Comparison of ENCODE assay signal across 13 cellular contexts in genomic region chr18:49697757-49698595, GRCh38.
A peak's percentile ranks its signal among the peaks of the same experiment; 100 is the strongest.
DNase-seq lines count a peak whose midpoint lies in the region; ATAC-seq and TF ChIP-seq lines count a peak whose summit lies in the region.
"Had no signal": no experiment of that assay in that cellular context is flagged by ENCODE, and none has a peak within 500 bp of the region (broad histone marks: within the 10 kb centered on the region; RNA-seq: fewer than 3 reads in every experiment).

No MANE protein-coding gene starts in this region.

- no peaks in the 10 kb centered on the region for H3K79me2 ChIP-seq in GM23338 (replicated peaks; ENCODE audit: insufficient read depth)
- no peaks in the 10 kb centered on the region for H3K79me2 ChIP-seq in PC-3 (ENCODE audit: low read length)
- H3K79me2 ChIP-seq in neural progenitor cell (ENCODE audit: low read depth): no peaks in the 10 kb centered on the region

- DNase-seq in GM23338 (ENCODE audit: low spot score): peak; percentile 32
- DNase-seq in PC-3: peak; percentile 51
- no peak for DNase-seq in heart right ventricle
- peak; percentile 30 for DNase-seq in neural progenitor cell (ENCODE audit: low spot score)
- no peak for DNase-seq in activated CD4-positive, alpha-beta T cell treated with anti-CD3 and anti-CD28 coated beads, Interleukin-2, amount 10 ng/mL, durations not matched to agents 7 days and 5 days
- DNase-seq: COR-L47; naive thymus-derived CD8-positive, alpha-beta T cell; NCI-H2029 treated with DMSO at 0.1 percent for 48 hours; SHP77; stimulated activated CD4-positive, alpha-beta T cell treated with anti-CD3 and anti-CD28 coated beads, Interleukin-4, amount 100 ng/mL, for 4 hours had no signal

- H3K4me1 ChIP-seq in GM23338 (ENCODE audit: insufficient read depth) (no peaks in the 10 kb centered on the region; the same call in 1 of the 2 replicates), PC-3 (ENCODE audit: insufficient read depth, low read length) (peaks cover 8% of the 10 kb centered on the region), heart right ventricle (peaks cover 0 to 14% (median 3%) of the 10 kb centered on the region in 9 donors), neural progenitor cell (peaks cover 2% of the 10 kb centered on the region)

- TF ChIP-seq CTCF in GM23338 (conservative IDR thresholded peaks at IDR 0.05; ENCODE audit: low read depth in 2 of 2) (peak in 1 of 2 experiments; percentile 56; a peak in 2 of 4 replicates), PC-3 (conservative IDR thresholded peaks at IDR 0.05; ENCODE audit: low read depth, low read length) (no peak), heart right ventricle (IDR thresholded peaks at IDR 0.05) (peak in 2 of 9 donors; percentile 18 to 22), neural progenitor cell (IDR thresholded peaks at IDR 0.05) (no peak)

- no peak overlapping the region for H3K4me3 ChIP-seq in GM23338
- no peak overlapping the region for H3K4me3 ChIP-seq in PC-3 (ENCODE audit: low read length)
- no peak overlapping the region for H3K4me3 ChIP-seq in heart right ventricle
- H3K4me3 ChIP-seq in neural progenitor cell: no peak overlapping the region

- peak overlapping the region; percentile 41 for H3K9ac ChIP-seq in PC-3 (ENCODE audit: low read length)
- H3K9ac ChIP-seq in neural progenitor cell: no peak overlapping the region

- H3K27ac Mint-ChIP-seq in GM23338 (no peak overlapping the region), neural progenitor cell (peak overlapping the region; percentile 96)
- H3K27ac Mint-ChIP-seq in activated CD4-positive, alpha-beta T cell treated with anti-CD3 and anti-CD28 coated beads, Interleukin-2, amount 10 ng/mL, durations not matched to agents 7 days and 5 days: no peak overlapping the region

- 48 to 49% methylated on average over 8 of the region's 8 CpGs for WGBS in heart right ventricle, 2 donors

- H3K4me2 ChIP-seq in GM23338 (no peak overlapping the region), PC-3 (ENCODE audit: low read length) (no peak overlapping the region), neural progenitor cell (peak overlapping the region; percentile 22)

- intact Hi-C loops in PC-3 (cut with micrococcal nuclease): loop anchor here (10.0 kb wide), 1 partner anchor 133 kb away; the partner anchor contains the start of gene LIPG
- intact Hi-C loops in heart right ventricle (cut with DNase I): no loop called here

- no peaks in the 10 kb centered on the region for H3K27me3 ChIP-seq in GM23338 (ENCODE audit: insufficient read depth)
- H3K27me3 ChIP-seq in PC-3 (ENCODE audit: low read length): no peaks in the 10 kb centered on the region
- peaks cover 0 to 3% (median 0%) of the 10 kb centered on the region in 7 donors for H3K27me3 ChIP-seq in heart right ventricle
- no peaks in the 10 kb centered on the region for H3K27me3 ChIP-seq in neural progenitor cell

- peak; percentile 89 for ATAC-seq in GM23338
- ATAC-seq in PC-3: peak; percentile 82
- peak; percentile 46 to 81 (median 64) for ATAC-seq in heart right ventricle
- ATAC-seq in HG02973 (IDR thresholded peaks at IDR 0.05; ENCODE audit: unreplicated experiment): no peak
- ATAC-seq in GM21619 (IDR thresholded peaks at IDR 0.05; ENCODE audit: unreplicated experiment): no peak
- ATAC-seq in GM21576 (IDR thresholded peaks at IDR 0.05; ENCODE audit: unreplicated experiment): no peak
- ATAC-seq: naive thymus-derived CD8-positive, alpha-beta T cell had no signal

- H3K27me3 Mint-ChIP-seq in GM23338 (ENCODE audit: insufficient read depth, low read depth, poor library complexity) (peaks cover 5% of the 10 kb centered on the region), neural progenitor cell (ENCODE audit: insufficient read depth, low read depth) (peaks cover 5% of the 10 kb centered on the region)
- no peaks in the 10 kb centered on the region for H3K27me3 Mint-ChIP-seq in activated CD4-positive, alpha-beta T cell treated with anti-CD3 and anti-CD28 coated beads, Interleukin-2, amount 10 ng/mL, durations not matched to agents 7 days and 5 days
- H3K27me3 Mint-ChIP-seq: naive thymus-derived CD8-positive, alpha-beta T cell had no signal

- H3K4me1 Mint-ChIP-seq in GM23338 (peaks cover 28% of the 10 kb centered on the region), neural progenitor cell (peaks cover 47% of the 10 kb centered on the region)
- H3K4me1 Mint-ChIP-seq in activated CD4-positive, alpha-beta T cell treated with anti-CD3 and anti-CD28 coated beads, Interleukin-2, amount 10 ng/mL, durations not matched to agents 7 days and 5 days: no peaks in the 10 kb centered on the region
- H3K4me1 Mint-ChIP-seq: naive thymus-derived CD8-positive, alpha-beta T cell had no signal

- no peaks in the 10 kb centered on the region for H3F3A ChIP-seq in GM23338 (replicated peaks; ENCODE audit: low read depth)
- H3F3A ChIP-seq in PC-3 (ENCODE audit: low read length, unreplicated experiment): no peaks in the 10 kb centered on the region
- no peaks in the 10 kb centered on the region for H3F3A ChIP-seq in neural progenitor cell (ENCODE audit: low read depth)

- H4K20me1 ChIP-seq in GM23338 (replicated peaks; ENCODE audit: insufficient read depth) (no peaks in the 10 kb centered on the region), PC-3 (ENCODE audit: low read length) (no peaks in the 10 kb centered on the region), neural progenitor cell (ENCODE audit: low read depth) (no peaks in the 10 kb centered on the region)

- H3K27ac ChIP-seq in GM23338 (ENCODE audit: low read depth) (no peak overlapping the region), PC-3 (ENCODE audit: low read length) (peak overlapping the region; percentile 73), heart right ventricle (no peak overlapping the region), neural progenitor cell (no peak overlapping the region)

- H3K36me3 Mint-ChIP-seq in GM23338 (ENCODE audit: low read depth): no peaks in the 10 kb centered on the region
- no peaks in the 10 kb centered on the region for H3K36me3 Mint-ChIP-seq in neural progenitor cell
- H3K36me3 Mint-ChIP-seq in activated CD4-positive, alpha-beta T cell treated with anti-CD3 and anti-CD28 coated beads, Interleukin-2, amount 10 ng/mL, durations not matched to agents 7 days and 5 days (ENCODE audit: low read depth): no peaks in the 10 kb centered on the region

- H3K9me2 ChIP-seq in GM23338 (ENCODE audit: insufficient read depth) (no peaks in the 10 kb centered on the region), PC-3 (replicated peaks; ENCODE audit: low read length) (no peaks in the 10 kb centered on the region)

- BruUV-seq in PC-3 (replicated peaks; lab: Mats Ljungman, UMichigan): no TSS peak

- H2AFZ ChIP-seq in GM23338 (peak overlapping the region; percentile 89; the same call in 1 of the 2 replicates), PC-3 (ENCODE audit: low read length) (no peak overlapping the region), neural progenitor cell (replicated peaks) (peak overlapping the region; percentile 61)

- CTCF ChIA-PET in PC-3 (lab: Charles Lee): interaction anchor here (0.5 kb wide), 1 partner anchor 138 kb away, joined by 3 read pairs; no protein-coding TSS in a partner anchor
- CTCF ChIA-PET in activated CD4-positive, alpha-beta T cell treated with anti-CD3 and anti-CD28 coated beads, Interleukin-2, amount 10 ng/mL, durations not matched to agents 7 days and 5 days (lab: Charles Lee): interaction anchor here (0.7 kb wide), 1 partner anchor 1281 kb away, joined by 3 read pairs; no protein-coding TSS in a partner anchor

- POLR2A ChIA-PET in PC-3 (lab: Charles Lee; ENCODE audit: unreplicated experiment): no interaction called here
- POLR2A ChIA-PET in activated CD4-positive, alpha-beta T cell treated with anti-CD3 and anti-CD28 coated beads, Interleukin-2, amount 10 ng/mL, durations not matched to agents 7 days and 5 days (lab: Charles Lee): no interaction called here

- no peaks in the 10 kb centered on the region for H3K9me3 ChIP-seq in PC-3 (ENCODE audit: low read length)
- peaks cover 0 to 7% (median 0%) of the 10 kb centered on the region in 11 donors for H3K9me3 ChIP-seq in heart right ventricle
- no peaks in the 10 kb centered on the region for H3K9me3 ChIP-seq in neural progenitor cell (ENCODE audit: low read depth)

- no peaks in the 10 kb centered on the region for H3K9me3 Mint-ChIP-seq in GM23338
- H3K9me3 Mint-ChIP-seq in neural progenitor cell: peaks cover 4% of the 10 kb centered on the region
- H3K9me3 Mint-ChIP-seq in activated CD4-positive, alpha-beta T cell treated with anti-CD3 and anti-CD28 coated beads, Interleukin-2, amount 10 ng/mL, durations not matched to agents 7 days and 5 days: no peaks in the 10 kb centered on the region
- H3K9me3 Mint-ChIP-seq: naive thymus-derived CD8-positive, alpha-beta T cell had no signal

- H3K4me3 Mint-ChIP-seq in GM23338 (no peak overlapping the region), neural progenitor cell (no peak overlapping the region)
- no peak overlapping the region for H3K4me3 Mint-ChIP-seq in activated CD4-positive, alpha-beta T cell treated with anti-CD3 and anti-CD28 coated beads, Interleukin-2, amount 10 ng/mL, durations not matched to agents 7 days and 5 days
- H3K4me3 Mint-ChIP-seq: naive thymus-derived CD8-positive, alpha-beta T cell had no signal

- H3K36me3 ChIP-seq in GM23338 (ENCODE audit: insufficient read depth): no peaks in the 10 kb centered on the region
- no peaks in the 10 kb centered on the region for H3K36me3 ChIP-seq in PC-3 (ENCODE audit: low read depth, low read length)
- H3K36me3 ChIP-seq in heart right ventricle: no peaks in the 10 kb centered on the region
- no peaks in the 10 kb centered on the region for H3K36me3 ChIP-seq in neural progenitor cell

TF ChIP-seq in GM23338, 12 proteins besides CTCF, POLR2A, EP300 and RAD21 (continues in another document):
- TF ChIP-seq STAT1 (IDR thresholded peaks at IDR 0.05; ENCODE audit: unreplicated experiment) (no peak), ZNF114 (CRISPR knock-in tag; IDR thresholded peaks at IDR 0.05) (no peak), EZH2 (IDR thresholded peaks at IDR 0.05; ENCODE audit: low read depth, unreplicated experiment) (no peak), ETS1 (IDR thresholded peaks at IDR 0.05) (no peak)

Comparison
In these comparisons a context has a peak if more than half of its experiments do, and no peak if none do; other contexts are left out.
1. ATAC-seq: peak in GM23338 (single experiment), PC-3 (single experiment) and heart right ventricle (8 of 8); none in HG02973 (single experiment), GM21619 (single experiment) and GM21576 (single experiment).
2. DNase-seq: peak in GM23338 (single experiment), PC-3 (single experiment) and neural progenitor cell (single experiment); none in heart right ventricle (0 of 2) and activated CD4-positive, alpha-beta T cell treated with anti-CD3 and anti-CD28 coated beads, Interleukin-2, amount 10 ng/mL, durations not matched to agents 7 days and 5 days (single experiment).